Comparison of ENCODE assay signal across 8 cellular contexts in genomic region chr2:190359896-190360376, GRCh38. TPM values are rescaled to one million over a fixed set of nuclear protein-coding genes. Genes with fewer than 3 reads are reported as not detected.
DNase-seq lines count a peak whose midpoint lies in the region; TF ChIP-seq lines count a peak whose summit lies in the region.

No MANE protein-coding gene starts in this region.

- H3K9ac ChIP-seq in trophoblast cell (ENCODE audit: low read length) = no peak overlapping the region

- H3K14ac ChIP-seq in trophoblast cell (ENCODE audit: low read length) = no peak overlapping the region

- H3K4me3 ChIP-seq in GM12875 (ENCODE audit: low read depth, low read length) = peak overlapping the region; percentile 44
- no peak overlapping the region for H3K4me3 ChIP-seq in trophoblast cell (ENCODE audit: low read depth, low read length)

- peak overlapping the region; percentile 79 for H3K4me3 Mint-ChIP-seq in activated naive CD4-positive, alpha-beta T cell treated with anti-CD3 and anti-CD28 coated beads for 36 hours

- no peak overlapping the region for H2BK120ac ChIP-seq in trophoblast cell (ENCODE audit: insufficient read depth, low read length, poor library complexity)

- no peaks in the 10 kb centered on the region for H3K36me3 Mint-ChIP-seq in activated naive CD4-positive, alpha-beta T cell treated with anti-CD3 and anti-CD28 coated beads for 36 hours (ENCODE audit: low read depth)

- no peak overlapping the region for H3K18ac ChIP-seq in trophoblast cell (ENCODE audit: low read length)

- H3K36me3 ChIP-seq in trophoblast cell (ENCODE audit: control insufficient read depth in 1 of 2, insufficient read depth in 2 of 2, low read length in 2 of 2) = no peaks in the 10 kb centered on the region

- no peak overlapping the region for H3K4ac ChIP-seq in trophoblast cell (ENCODE audit: low read depth, low read length)

- peak overlapping the region; percentile 82 for H3K27ac Mint-ChIP-seq in activated naive CD4-positive, alpha-beta T cell treated with anti-CD3 and anti-CD28 coated beads for 36 hours

- peaks cover 23% of the 10 kb centered on the region for H3K4me1 Mint-ChIP-seq in activated naive CD4-positive, alpha-beta T cell treated with anti-CD3 and anti-CD28 coated beads for 36 hours (ENCODE audit: low read depth)

- H3K27me3 Mint-ChIP-seq in activated naive CD4-positive, alpha-beta T cell treated with anti-CD3 and anti-CD28 coated beads for 36 hours (ENCODE audit: low read depth) = no peaks in the 10 kb centered on the region

- H3K79me1 ChIP-seq in trophoblast cell (ENCODE audit: low read length) = no peaks in the 10 kb centered on the region

- H2BK12ac ChIP-seq in trophoblast cell (ENCODE audit: low read length) = no peak overlapping the region

- no peak overlapping the region for H4K8ac ChIP-seq in trophoblast cell (ENCODE audit: low read depth, low read length)

- H3K9me3 Mint-ChIP-seq in activated naive CD4-positive, alpha-beta T cell treated with anti-CD3 and anti-CD28 coated beads for 36 hours = no peaks in the 10 kb centered on the region

- no peaks in the 10 kb centered on the region for H3K4me1 ChIP-seq in trophoblast cell (ENCODE audit: control insufficient read depth in 1 of 2, insufficient read depth in 2 of 2, low read length in 2 of 2)

- H2AFZ ChIP-seq in trophoblast cell (ENCODE audit: insufficient read depth, low read length, poor library complexity) = peak overlapping the region; percentile 52

- no peak overlapping the region for H2BK5ac ChIP-seq in trophoblast cell (ENCODE audit: low read depth, low read length, poor library complexity)

- no peak for TF ChIP-seq CTCF in GM12875 (IDR thresholded peaks at IDR 0.05; ENCODE audit: borderline replicate concordance, insufficient read depth, low read depth, low read length)

- no peak overlapping the region for H3K27ac ChIP-seq in trophoblast cell (ENCODE audit: low read depth, low read length)

- no peak overlapping the region for H2AK5ac ChIP-seq in trophoblast cell (ENCODE audit: low read length)

- no peaks in the 10 kb centered on the region for H3K27me3 ChIP-seq in trophoblast cell (ENCODE audit: insufficient read depth, low read length)

- no peak overlapping the region for H3K23ac ChIP-seq in trophoblast cell (ENCODE audit: low read length)

- no CpG with 5 or more reads among the region's 6 CpGs for WGBS in trophoblast cell (ENCODE audit: extremely low coverage, insufficient coverage, insufficient read length)

- peak; percentile 25 for DNase-seq in HCEC 1CT
- DNase-seq in NCI-H2196 (lab: John Stamatoyannopoulos, UW; ENCODE audit: unreplicated experiment) = peak; percentile 72
- DNase-seq in activated naive CD4-positive, alpha-beta T cell treated with anti-CD3 and anti-CD28 coated beads for 36 hours = peak; percentile 57
- peak; percentile 66 for DNase-seq in glomerular visceral epithelial cell (ENCODE audit: extremely low spot score)
- DNase-seq in trophoblast cell = peak; percentile 37 to 63
- DNase-seq in HuH-7 (ENCODE audit: low spot score) = no peak
- DNase-seq in NCI-H187 (lab: John Stamatoyannopoulos, UW) = no peak

- intact Hi-C loops in activated naive CD4-positive, alpha-beta T cell treated with anti-CD3 and anti-CD28 coated beads for 36 hours (cut with micrococcal nuclease) = loop anchor here (1.0 to 2.0 kb wide), 2 partner anchors 17 to 40 kb away; partner anchors contain the start of gene INPP1

- no peak overlapping the region for H4K12ac ChIP-seq in trophoblast cell (ENCODE audit: low read depth, low read length)

- CTCF ChIA-PET in activated naive CD4-positive, alpha-beta T cell treated with anti-CD3 and anti-CD28 coated beads for 36 hours (lab: Charles Lee) = interaction anchor here (0.6 to 1.5 kb wide), 6 partner anchors 8 to 943 kb away, joined by 3 to 4 read pairs (median 4); partner anchors contain the start of gene INPP1

- no peaks in the 10 kb centered on the region for H3K79me2 ChIP-seq in trophoblast cell (ENCODE audit: control insufficient read depth, insufficient read depth, low read length, poor library complexity)

- H4K91ac ChIP-seq in trophoblast cell (ENCODE audit: low read depth, low read length) = no peak overlapping the region

- H3K9me3 ChIP-seq in trophoblast cell (ENCODE audit: insufficient read depth, low read depth, low read length) = no peaks in the 10 kb centered on the region

- H3K4me2 ChIP-seq in trophoblast cell (ENCODE audit: low read length) = no peak overlapping the region

RNA-seq across cellular contexts. Expression of gene INPP1, which starts 16.5 kb away (rescaled TPM):
- 1 to 10 TPM; 6.3 to 7.0 TPM for total RNA-seq in activated naive CD4-positive, alpha-beta T cell treated with anti-CD3 and anti-CD28 coated beads for 36 hours
- 4.0 and 4.1 TPM in 2 replicates for polyA plus RNA-seq in trophoblast cell (2013)

RNA-seq across cellular contexts. Expression of gene HIBCH, which starts 40.3 kb away (rescaled TPM):
- 10 to 100 TPM; 19.2 TPM for total RNA-seq in activated naive CD4-positive, alpha-beta T cell treated with anti-CD3 and anti-CD28 coated beads for 36 hours
- 12.8 and 12.9 TPM in 2 replicates for polyA plus RNA-seq in trophoblast cell (2013)

RNA-seq across cellular contexts. Expression of gene MFSD6, which starts 48.2 kb away (rescaled TPM):
- total RNA-seq in activated naive CD4-positive, alpha-beta T cell treated with anti-CD3 and anti-CD28 coated beads for 36 hours = 10 to 100 TPM; 21.0 to 21.6 TPM
- polyA plus RNA-seq in trophoblast cell (2013) = 7.2 and 8.1 TPM in 2 replicates

Comparison
In these comparisons a context has a peak if more than half of its experiments do, and no peak if none do; other contexts are left out.
1. DNase-seq: peak in HCEC 1CT (single experiment), NCI-H2196 (single experiment), activated naive CD4-positive, alpha-beta T cell treated with anti-CD3 and anti-CD28 coated beads for 36 hours (single experiment), glomerular visceral epithelial cell (single experiment) and trophoblast cell (2 of 2); none in HuH-7 (single experiment) and NCI-H187 (0 of 2).